14 cellular contexts compared by ENCODE assay signal in the genomic region with DNA sequence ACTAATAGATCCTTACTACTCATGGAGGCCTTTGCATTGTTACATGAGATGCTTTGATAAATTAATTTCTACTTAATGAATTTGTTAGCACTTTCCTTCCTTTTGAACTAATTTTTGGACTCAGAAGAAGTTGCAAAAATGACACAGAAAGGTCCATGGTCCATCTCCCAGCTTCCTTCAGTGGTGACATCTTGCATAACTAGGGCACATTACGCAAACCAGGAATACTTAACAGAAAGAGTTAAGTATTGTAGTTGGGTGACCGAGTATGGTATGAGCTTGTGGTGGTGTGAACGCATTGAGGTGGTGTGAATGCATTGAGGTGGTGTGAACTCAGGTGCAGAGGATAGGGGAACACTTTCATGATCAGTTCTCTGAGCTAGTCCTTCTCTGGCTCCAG.
A peak's percentile ranks its signal among the peaks of the same experiment; 100 is the strongest.
DNase-seq lines count a peak whose midpoint lies in the region; ATAC-seq, FAIRE-seq and TF ChIP-seq lines count a peak whose summit lies in the region.
"Had no signal": no experiment of that assay in that cellular context is flagged by ENCODE, and none has a peak within 500 bp of the region (broad histone marks: within the 10 kb centered on the region; RNA-seq: fewer than 3 reads in every experiment).

No MANE protein-coding gene starts in this region.

- H3K9me3 Mint-ChIP-seq in activated CD4-positive, alpha-beta T cell treated with anti-CD3 and anti-CD28 coated beads, Interleukin-2, amount 10 ng/mL, durations not matched to agents 24 days and 14 days, result no peaks in the 10 kb centered on the region
- H3K9me3 Mint-ChIP-seq in Calu3 (ENCODE audit: low read depth, unreplicated experiment), result no peaks in the 10 kb centered on the region
- H3K9me3 Mint-ChIP-seq: CD4-positive, alpha-beta T cell; IgD-negative memory B cell had no signal

- DNase-seq in activated CD4-positive, alpha-beta T cell treated with anti-CD3 and anti-CD28 coated beads, Interleukin-2, amount 10 ng/mL, durations not matched to agents 24 days and 14 days, result peak; percentile 37
- no peak for DNase-seq in activated CD4-positive, alpha-beta T cell treated with anti-CD3 and anti-CD28 coated beads, Interleukin-2, amount 50 U/mL, for 4 hours
- DNase-seq in NB4 (ENCODE audit: low read depth) (peak; percentile 19), HepG2 (ENCODE audit: low spot score) (no peak), NCI-H1694 (lab: John Stamatoyannopoulos, UW) (no peak), occipital lobe (lab: John Stamatoyannopoulos, UW) (no peak), Calu3 (no peak)
- DNase-seq: C1 segment of cervical spinal cord; CD4-positive, alpha-beta T cell; DMS79; H7 had no signal

- no peak overlapping the region for H3K27ac ChIP-seq in HepG2 (ENCODE audit: extremely low read length, insufficient read depth, low read length)

- no peak overlapping the region for H3K4me3 Mint-ChIP-seq in activated CD4-positive, alpha-beta T cell treated with anti-CD3 and anti-CD28 coated beads, Interleukin-2, amount 10 ng/mL, durations not matched to agents 24 days and 14 days
- H3K4me3 Mint-ChIP-seq in Calu3 (ENCODE audit: low read depth, unreplicated experiment), result no peak overlapping the region
- H3K4me3 Mint-ChIP-seq: B cell; CD4-positive, alpha-beta T cell; IgD-negative memory B cell had no signal

- no peak overlapping the region for H3K9ac ChIP-seq in HepG2 (ENCODE audit: insufficient read depth, low read depth, low read length)

- H3K9me3 ChIP-seq in HepG2 (ENCODE audit: low read length), result no peaks in the 10 kb centered on the region

- no peak overlapping the region for H3K4me2 ChIP-seq in HepG2 (ENCODE audit: low read depth, low read length)

- WGBS in HepG2 (ENCODE audit: low lambda C conversion rate), result 16% methylated on average over 3 of the region's 3 CpGs

- H3K79me2 ChIP-seq in HepG2 (ENCODE audit: insufficient read depth, low read length), result no peaks in the 10 kb centered on the region

- FAIRE-seq in HepG2 (lab: Jason Lieb, UNC), result peak; percentile 30
- FAIRE-seq: GM12891 had no signal

- no peak for TF ChIP-seq POLR2A in NB4 (IDR thresholded peaks at IDR 0.05; ENCODE audit: extremely low read depth, insufficient read length)
- TF ChIP-seq POLR2A in HepG2 (IDR thresholded peaks at IDR 0.05; ENCODE audit: insufficient read depth in 1 of 2, low read depth in 2 of 2, low read length in 2 of 2), result no peak

- intact Hi-C loops in activated CD4-positive, alpha-beta T cell treated with anti-CD3 and anti-CD28 coated beads, Interleukin-2, amount 10 ng/mL, durations not matched to agents 24 days and 14 days (cut with micrococcal nuclease), result no loop called here
- intact Hi-C loops in HepG2 (cut with micrococcal nuclease; ENCODE audit: unreplicated experiment), result no loop called here
- intact Hi-C loops in Calu3 (cut with micrococcal nuclease; ENCODE audit: unreplicated experiment), result no loop called here

- TF ChIP-seq CTCF in NB4 (IDR thresholded peaks at IDR 0.05; ENCODE audit: low read depth, low read length) (no peak), HepG2 (CRISPR knock-in tag; IDR thresholded peaks at IDR 0.05) (no peak), Calu3 (IDR thresholded peaks at IDR 0.05; ENCODE audit: unreplicated experiment) (no peak)

- H2AFZ ChIP-seq in HepG2 (ENCODE audit: low read length), result no peak overlapping the region

- no peak for ATAC-seq in HepG2

- no TSS peak for BruUV-seq in HepG2 (replicated peaks; lab: Mats Ljungman, UMichigan)
- BruUV-seq in Calu3 (replicated peaks; lab: Mats Ljungman, UMichigan), result no TSS peak

- POLR2A ChIA-PET in HepG2 (lab: Yijun Ruan, JAX), result no interaction called here

- no peaks in the 10 kb centered on the region for H4K20me1 ChIP-seq in HepG2 (ENCODE audit: insufficient read depth, low read length)

- CTCF ChIA-PET in HepG2 (lab: Yijun Ruan, JAX; ENCODE audit: low intra/inter-chr PET ratio, low total read pairs) (no interaction called here), Calu3 (lab: Charles Lee) (interaction anchor here (0.9 kb wide), 2 partner anchors 11 to 12 kb away, joined by 3 to 4 read pairs; no protein-coding TSS in a partner anchor)

- H3K27me3 ChIP-seq in HepG2 (ENCODE audit: control insufficient read depth in 1 of 2, insufficient read depth in 2 of 2, low read length in 2 of 2), result peaks cover 6 to 60% of the 10 kb centered on the region in 2 experiments; a peak in 4 of 5 replicates

- TF ChIP-seq EP300 in HepG2 (IDR thresholded peaks at IDR 0.05; ENCODE audit: low read depth in 2 of 2, low read length in 2 of 2) (no peak), HepG2 (CRISPR knock-in tag; IDR thresholded peaks at IDR 0.05; ENCODE audit: borderline replicate concordance) (no peak)

- H3K4me3 ChIP-seq in NB4 (ENCODE audit: low read depth, low read length) (no peak overlapping the region), HepG2 (replicated peaks in 1 of 3; ENCODE audit: insufficient read depth in 1 of 3, low read depth in 2 of 3, low read length in 3 of 3) (no peak overlapping the region)

- peaks cover 2% of the 10 kb centered on the region for H3K4me1 Mint-ChIP-seq in activated CD4-positive, alpha-beta T cell treated with anti-CD3 and anti-CD28 coated beads, Interleukin-2, amount 10 ng/mL, durations not matched to agents 24 days and 14 days
- no peaks in the 10 kb centered on the region for H3K4me1 Mint-ChIP-seq in Calu3 (ENCODE audit: low read depth, unreplicated experiment)
- H3K4me1 Mint-ChIP-seq: B cell, IgD-negative memory B cell had no signal

- TF ChIP-seq RAD21 in HepG2 (CRISPR knock-in tag; IDR thresholded peaks at IDR 0.05), result no peak

- H3K36me3 ChIP-seq in HepG2 (replicated peaks in 1 of 2; ENCODE audit: control insufficient read depth in 1 of 2, insufficient read depth in 2 of 2, low read length in 2 of 2), result no peaks in the 10 kb centered on the region

- 0 out of 2 replicates have a peak, but pooled peaks cover 7% of the 10 kb centered on the region for H3K4me1 ChIP-seq in HepG2 (ENCODE audit: insufficient read depth, low read length)

- no peak overlapping the region for H3K27ac Mint-ChIP-seq in activated CD4-positive, alpha-beta T cell treated with anti-CD3 and anti-CD28 coated beads, Interleukin-2, amount 10 ng/mL, durations not matched to agents 24 days and 14 days
- H3K27ac Mint-ChIP-seq in Calu3 (ENCODE audit: unreplicated experiment), result no peak overlapping the region
- H3K27ac Mint-ChIP-seq: B cell; CD4-positive, alpha-beta T cell; IgD-negative memory B cell had no signal

- in situ Hi-C loops in HepG2 (cut with HindIII; ENCODE audit: extremely low pct_ligation_motif_present, low pct_unique_long_range_greater_than_20kb), result no loop called here

- no peaks in the 10 kb centered on the region for H3K27me3 Mint-ChIP-seq in activated CD4-positive, alpha-beta T cell treated with anti-CD3 and anti-CD28 coated beads, Interleukin-2, amount 10 ng/mL, durations not matched to agents 24 days and 14 days
- peaks cover 35% of the 10 kb centered on the region for H3K27me3 Mint-ChIP-seq in Calu3 (ENCODE audit: unreplicated experiment)
- H3K27me3 Mint-ChIP-seq: B cell; CD4-positive, alpha-beta T cell; IgD-negative memory B cell had no signal

- no peaks in the 10 kb centered on the region for H3K36me3 Mint-ChIP-seq in activated CD4-positive, alpha-beta T cell treated with anti-CD3 and anti-CD28 coated beads, Interleukin-2, amount 10 ng/mL, durations not matched to agents 24 days and 14 days (ENCODE audit: low read depth)
- no peaks in the 10 kb centered on the region for H3K36me3 Mint-ChIP-seq in Calu3 (ENCODE audit: insufficient read depth, unreplicated experiment)
- H3K36me3 Mint-ChIP-seq: IgD-negative memory B cell had no signal

TF ChIP-seq in HepG2, 621 proteins besides CTCF, POLR2A, EP300 and RAD21 (continues in another document):
- TF ChIP-seq, protein P1, sequence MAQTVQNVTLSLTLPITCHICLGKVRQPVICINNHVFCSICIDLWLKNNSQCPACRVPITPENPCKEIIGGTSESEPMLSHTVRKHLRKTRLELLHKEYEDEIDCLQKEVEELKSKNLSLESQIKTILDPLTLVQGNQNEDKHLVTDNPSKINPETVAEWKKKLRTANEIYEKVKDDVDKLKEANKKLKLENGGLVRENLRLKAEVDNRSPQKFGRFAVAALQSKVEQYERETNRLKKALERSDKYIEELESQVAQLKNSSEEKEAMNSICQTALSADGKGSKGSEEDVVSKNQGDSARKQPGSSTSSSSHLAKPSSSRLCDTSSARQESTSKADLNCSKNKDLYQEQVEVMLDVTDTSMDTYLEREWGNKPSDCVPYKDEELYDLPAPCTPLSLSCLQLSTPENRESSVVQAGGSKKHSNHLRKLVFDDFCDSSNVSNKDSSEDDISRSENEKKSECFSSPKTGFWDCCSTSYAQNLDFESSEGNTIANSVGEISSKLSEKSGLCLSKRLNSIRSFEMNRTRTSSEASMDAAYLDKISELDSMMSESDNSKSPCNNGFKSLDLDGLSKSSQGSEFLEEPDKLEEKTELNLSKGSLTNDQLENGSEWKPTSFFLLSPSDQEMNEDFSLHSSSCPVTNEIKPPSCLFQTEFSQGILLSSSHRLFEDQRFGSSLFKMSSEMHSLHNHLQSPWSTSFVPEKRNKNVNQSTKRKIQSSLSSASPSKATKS (CRISPR knock-in tag; IDR thresholded peaks at IDR 0.05), result no peak
- TF ChIP-seq KLF13 (CRISPR knock-in tag; IDR thresholded peaks at IDR 0.05) (no peak), ZNF451 (CRISPR knock-in tag; IDR thresholded peaks at IDR 0.05) (no peak), ZNF569 (CRISPR knock-in tag; IDR thresholded peaks at IDR 0.05; ENCODE audit: borderline replicate concordance) (no peak), ZNF775 (CRISPR knock-in tag; IDR thresholded peaks at IDR 0.05; ENCODE audit: borderline replicate concordance) (no peak), ZKSCAN8 (CRISPR knock-in tag; IDR thresholded peaks at IDR 0.05; ENCODE audit: borderline replicate concordance) (no peak), CEBPB (IDR thresholded peaks at IDR 0.05; ENCODE audit: borderline replicate concordance, low read depth, low read length) (peak; percentile 70; the same call in 1 of the 2 replicates), THAP11 (CRISPR knock-in tag; IDR thresholded peaks at IDR 0.05) (no peak), POLR2AphosphoS2 (IDR thresholded peaks at IDR 0.05; ENCODE audit: low read depth, low read length) (no peak)
- TF ChIP-seq, protein P2, sequence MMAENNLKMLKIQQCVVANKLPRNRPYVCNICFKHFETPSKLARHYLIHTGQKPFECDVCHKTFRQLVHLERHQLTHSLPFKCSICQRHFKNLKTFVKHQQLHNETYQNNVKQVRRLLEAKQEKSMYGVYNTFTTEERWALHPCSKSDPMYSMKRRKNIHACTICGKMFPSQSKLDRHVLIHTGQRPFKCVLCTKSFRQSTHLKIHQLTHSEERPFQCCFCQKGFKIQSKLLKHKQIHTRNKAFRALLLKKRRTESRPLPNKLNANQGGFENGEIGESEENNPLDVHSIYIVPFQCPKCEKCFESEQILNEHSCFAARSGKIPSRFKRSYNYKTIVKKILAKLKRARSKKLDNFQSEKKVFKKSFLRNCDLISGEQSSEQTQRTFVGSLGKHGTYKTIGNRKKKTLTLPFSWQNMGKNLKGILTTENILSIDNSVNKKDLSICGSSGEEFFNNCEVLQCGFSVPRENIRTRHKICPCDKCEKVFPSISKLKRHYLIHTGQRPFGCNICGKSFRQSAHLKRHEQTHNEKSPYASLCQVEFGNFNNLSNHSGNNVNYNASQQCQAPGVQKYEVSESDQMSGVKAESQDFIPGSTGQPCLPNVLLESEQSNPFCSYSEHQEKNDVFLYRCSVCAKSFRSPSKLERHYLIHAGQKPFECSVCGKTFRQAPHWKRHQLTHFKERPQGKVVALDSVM (CRISPR knock-in tag; IDR thresholded peaks at IDR 0.05), result no peak

Comparison
In these comparisons a context has a peak if more than half of its experiments do, and no peak if none do; other contexts are left out.
1. DNase-seq: peak in activated CD4-positive, alpha-beta T cell treated with anti-CD3 and anti-CD28 coated beads, Interleukin-2, amount 10 ng/mL, durations not matched to agents 24 days and 14 days (single experiment) and NB4 (single experiment); none in activated CD4-positive, alpha-beta T cell treated with anti-CD3 and anti-CD28 coated beads, Interleukin-2, amount 50 U/mL, for 4 hours (0 of 2), HepG2 (single experiment), NCI-H1694 (single experiment), occipital lobe (single experiment) and Calu3 (single experiment).